In genomic region chr2:10810175-10811161, GRCh38 we compare ENCODE assay signal across 8 cellular contexts. TPM values are rescaled to one million over a fixed set of nuclear protein-coding genes. Genes with fewer than 3 reads are reported as not detected.
DNase-seq lines count a peak whose midpoint lies in the region; ATAC-seq and TF ChIP-seq lines count a peak whose summit lies in the region.

No MANE protein-coding gene starts in this region.

- H3K9me3 Mint-ChIP-seq in mesothelial cell of epicardium, result no peaks in the 10 kb centered on the region

- H3K9me3 ChIP-seq in DOHH2 (ENCODE audit: control insufficient read depth, insufficient read depth, low read length) (no peaks in the 10 kb centered on the region), Loucy (ENCODE audit: insufficient read depth, low read depth, low read length) (no peaks in the 10 kb centered on the region), esophagus squamous epithelium (no peaks in the 10 kb centered on the region)

- H3K27ac ChIP-seq in DOHH2 (ENCODE audit: low read depth, low read length), result peak overlapping the region; percentile 68
- H3K27ac ChIP-seq in esophagus squamous epithelium, result peak overlapping the region in 2 of 4 donors; percentile 0 to 83

- in situ Hi-C loops in astrocyte of the spinal cord (cut with HindIII; ENCODE audit: low sequenced_read_pairs), result no loop called here

- H3K27me3 Mint-ChIP-seq in mesothelial cell of epicardium (ENCODE audit: low read depth), result no peaks in the 10 kb centered on the region

- H3K79me2 ChIP-seq in DOHH2 (ENCODE audit: control insufficient read depth, low read length), result peaks cover 71% of the 10 kb centered on the region
- H3K79me2 ChIP-seq in Loucy (ENCODE audit: insufficient read depth, low read length), result peaks cover 68% of the 10 kb centered on the region

- H3K9ac ChIP-seq in Loucy (ENCODE audit: low read depth, low read length, poor library complexity, severe bottlenecking), result peak overlapping the region; percentile 97

- no peaks in the 10 kb centered on the region for H3K36me3 Mint-ChIP-seq in mesothelial cell of epicardium

- DNase-seq in astrocyte of the spinal cord (ENCODE audit: low read depth, low spot score), result peak; percentile 32
- DNase-seq in mesothelial cell of epicardium (ENCODE audit: low spot score in 2 of 2, unreplicated experiment in 2 of 2), result no peak
- no peak for DNase-seq in HuH-7.5 (ENCODE audit: low spot score)
- no peak for DNase-seq in esophagus squamous epithelium (lab: John Stamatoyannopoulos, UW)
- no peak for DNase-seq in activated effector memory CD4-positive, alpha-beta T cell treated with Interleukin-2 at 50 U/mL for 16 hours

- H3K4me1 ChIP-seq in DOHH2 (ENCODE audit: control insufficient read depth, low read length) (peaks cover 60% of the 10 kb centered on the region), Loucy (ENCODE audit: insufficient read depth, low read length, poor library complexity, severe bottlenecking) (peaks cover 51% of the 10 kb centered on the region), esophagus squamous epithelium (peaks cover 0 to 61% (median 10%) of the 10 kb centered on the region in 3 donors)

- H2AFZ ChIP-seq in Loucy (ENCODE audit: low read length), result no peak overlapping the region

- H3F3A ChIP-seq in DOHH2 (ENCODE audit: control insufficient read depth, insufficient read depth) (peaks cover 6% of the 10 kb centered on the region; the same call in 1 of the 2 replicates), Loucy (ENCODE audit: low read depth) (no peaks in the 10 kb centered on the region)

- intact Hi-C loops in esophagus squamous epithelium (cut with DNase I), result no loop called here

- peaks cover 20% of the 10 kb centered on the region; the same call in 1 of the 2 replicates for H4K20me1 ChIP-seq in DOHH2 (ENCODE audit: control insufficient read depth, insufficient read depth, low read depth, low read length)
- H4K20me1 ChIP-seq in Loucy (ENCODE audit: insufficient read depth, low read length, poor library complexity, severe bottlenecking), result peaks cover 57% of the 10 kb centered on the region

- WGBS in esophagus squamous epithelium, 2 donors, result 41 to 42% methylated on average over 8 of the region's 8 CpGs

- peak overlapping the region; percentile 84 for H3K4me3 ChIP-seq in DOHH2 (ENCODE audit: low read length)
- H3K4me3 ChIP-seq in Loucy (ENCODE audit: low read length, poor library complexity, severe bottlenecking), result peak overlapping the region; percentile 97
- H3K4me3 ChIP-seq in astrocyte of the spinal cord (ENCODE audit: low read depth, low read length), result peak overlapping the region; percentile 83
- H3K4me3 ChIP-seq in esophagus squamous epithelium, result peak overlapping the region in 2 of 4 donors; percentile 58 to 94

- H3K36me3 ChIP-seq in DOHH2 (ENCODE audit: control insufficient read depth, low read length) (peaks cover 63% of the 10 kb centered on the region), Loucy (ENCODE audit: insufficient read depth, low read length) (no peaks in the 10 kb centered on the region; the same call in 1 of the 2 replicates), esophagus squamous epithelium (no peaks in the 10 kb centered on the region)

- peak overlapping the region; percentile 93 for H3K27ac Mint-ChIP-seq in mesothelial cell of epicardium

- TF ChIP-seq POLR2A in esophagus squamous epithelium (IDR thresholded peaks at IDR 0.05), result peak in 1 of 4 donors; percentile 6

- H3K9me2 ChIP-seq in DOHH2 (replicated peaks; ENCODE audit: control insufficient read depth, low read length) (no peaks in the 10 kb centered on the region), Loucy (replicated peaks; ENCODE audit: low read depth, low read length) (no peaks in the 10 kb centered on the region)

- no peak for TF ChIP-seq CTCF in DOHH2 (IDR thresholded peaks at IDR 0.05; ENCODE audit: low read depth, low read length, poor library complexity, severe bottlenecking)
- no peak for TF ChIP-seq CTCF in Loucy (conservative IDR thresholded peaks at IDR 0.05; ENCODE audit: low read length)
- no peak for TF ChIP-seq CTCF in astrocyte of the spinal cord (IDR thresholded peaks at IDR 0.05; ENCODE audit: low read depth, low read length)
- no peak for TF ChIP-seq CTCF in mesothelial cell of epicardium (IDR thresholded peaks at IDR 0.05; ENCODE audit: unreplicated experiment)
- no peak for TF ChIP-seq CTCF in esophagus squamous epithelium (IDR thresholded peaks at IDR 0.05)

- H3K27me3 ChIP-seq in DOHH2 (ENCODE audit: control insufficient read depth, low read length), result peaks cover 3% of the 10 kb centered on the region; the same call in 1 of the 2 replicates
- H3K27me3 ChIP-seq in Loucy (ENCODE audit: insufficient read depth, low read length, poor library complexity, severe bottlenecking), result no peaks in the 10 kb centered on the region
- H3K27me3 ChIP-seq in esophagus squamous epithelium, result no peaks in the 10 kb centered on the region

- H3K4me2 ChIP-seq in DOHH2 (ENCODE audit: low read length) (peak overlapping the region; percentile 88), Loucy (ENCODE audit: low read depth, low read length, poor library complexity, severe bottlenecking) (peak overlapping the region; percentile 97)

- H3K4me1 Mint-ChIP-seq in mesothelial cell of epicardium, result peaks cover 41% of the 10 kb centered on the region

- ATAC-seq in GM21447 (IDR thresholded peaks at IDR 0.05; ENCODE audit: unreplicated experiment), result peak; percentile 35

- peak overlapping the region; percentile 87 for H3K4me3 Mint-ChIP-seq in mesothelial cell of epicardium

RNA-seq across cellular contexts. Expression of gene PDIA6, which starts 2.1 kb away (rescaled TPM):
- total RNA-seq in mesothelial cell of epicardium (201 to 210 TPM (median 208 TPM) in 3 replicates), esophagus squamous epithelium (100 to 1,000 TPM in 2 of 4 donors, 10 to 100 TPM in 2; 81.6 to 131 (median 107) TPM)
